8 cellular contexts compared by ENCODE assay signal in genomic region chr5:119537704-119538103, GRCh38.
DNase-seq lines count a peak whose midpoint lies in the region; ATAC-seq, FAIRE-seq and TF ChIP-seq lines count a peak whose summit lies in the region.

No MANE protein-coding gene starts in this region.

- H3K9me3 ChIP-seq in gastroesophageal sphincter = no peaks in the 10 kb centered on the region

- ATAC-seq in GM21515 (IDR thresholded peaks at IDR 0.05; ENCODE audit: unreplicated experiment) (peak; percentile 99), HG03457 (IDR thresholded peaks at IDR 0.05; ENCODE audit: unreplicated experiment) (peak; percentile 99), foreskin keratinocyte (peak; percentile 99), gastroesophageal sphincter (no peak)

- H3K9me3 Mint-ChIP-seq in activated CD4-positive, alpha-beta T cell treated with anti-CD3 and anti-CD28 coated beads, Interleukin-2, amount 10 ng/mL, durations not matched to agents 7 days and 5 days = no peaks in the 10 kb centered on the region

- TF ChIP-seq CTCF in foreskin keratinocyte (conservative IDR thresholded peaks at IDR 0.05) (no peak), gastroesophageal sphincter (IDR thresholded peaks at IDR 0.05) (no peak)

- no peak overlapping the region for H3K27ac Mint-ChIP-seq in activated CD4-positive, alpha-beta T cell treated with anti-CD3 and anti-CD28 coated beads, Interleukin-2, amount 10 ng/mL, durations not matched to agents 7 days and 5 days

- no peak for TF ChIP-seq EP300 in gastroesophageal sphincter (IDR thresholded peaks at IDR 0.05)

- H3K27me3 ChIP-seq in foreskin keratinocyte (no peaks in the 10 kb centered on the region), gastroesophageal sphincter (no peaks in the 10 kb centered on the region)

- 61% methylated on average over 2 of the region's 2 CpGs; no CpG with 5 or more reads in 1 of the 2 donors for WGBS in gastroesophageal sphincter (ENCODE audit: low coverage in 1 of 2), 2 donors

- no peak overlapping the region for H3K27ac ChIP-seq in foreskin keratinocyte
- H3K27ac ChIP-seq in gastroesophageal sphincter = no peak overlapping the region

- peaks cover 0 to 60% of the 10 kb centered on the region in 2 donors for H3K36me3 ChIP-seq in gastroesophageal sphincter

- FAIRE-seq in GM18507 (lab: Jason Lieb, UNC) = peak; percentile 83

- H3K36me3 Mint-ChIP-seq in activated CD4-positive, alpha-beta T cell treated with anti-CD3 and anti-CD28 coated beads, Interleukin-2, amount 10 ng/mL, durations not matched to agents 7 days and 5 days (ENCODE audit: low read depth) = peaks cover 4% of the 10 kb centered on the region

- DNase-seq in GM18507 (ENCODE audit: extremely low spot score, insufficient read length, low read depth) (peak; percentile 9), foreskin keratinocyte (peak; percentile 60 to 79), NCI-H1417 (lab: John Stamatoyannopoulos, UW) (no peak)
- DNase-seq in NK-92 treated with Interleukin-12 subunit alpha and Interleukin-12 subunit beta, amount 100 ng/mL, for 24 hours (lab: John Stamatoyannopoulos, UW) = no peak
- no peak for DNase-seq in activated CD4-positive, alpha-beta T cell treated with anti-CD3 and anti-CD28 coated beads, Interleukin-2, amount 10 ng/mL, durations not matched to agents 7 days and 5 days

- no peak overlapping the region for H3K4me3 ChIP-seq in gastroesophageal sphincter

- H3K27me3 Mint-ChIP-seq in activated CD4-positive, alpha-beta T cell treated with anti-CD3 and anti-CD28 coated beads, Interleukin-2, amount 10 ng/mL, durations not matched to agents 7 days and 5 days = no peaks in the 10 kb centered on the region

- TF ChIP-seq POLR2A in gastroesophageal sphincter (IDR thresholded peaks at IDR 0.05) = no peak

- H3K4me1 Mint-ChIP-seq in activated CD4-positive, alpha-beta T cell treated with anti-CD3 and anti-CD28 coated beads, Interleukin-2, amount 10 ng/mL, durations not matched to agents 7 days and 5 days = no peaks in the 10 kb centered on the region

- peaks cover 7% of the 10 kb centered on the region for H3K4me1 ChIP-seq in foreskin keratinocyte
- H3K4me1 ChIP-seq in gastroesophageal sphincter = no peaks in the 10 kb centered on the region

- CTCF ChIA-PET in activated CD4-positive, alpha-beta T cell treated with anti-CD3 and anti-CD28 coated beads, Interleukin-2, amount 10 ng/mL, durations not matched to agents 7 days and 5 days (lab: Charles Lee) = no interaction called here

- POLR2A ChIA-PET in activated CD4-positive, alpha-beta T cell treated with anti-CD3 and anti-CD28 coated beads, Interleukin-2, amount 10 ng/mL, durations not matched to agents 7 days and 5 days (lab: Charles Lee) = no interaction called here

- H3K4me3 Mint-ChIP-seq in activated CD4-positive, alpha-beta T cell treated with anti-CD3 and anti-CD28 coated beads, Interleukin-2, amount 10 ng/mL, durations not matched to agents 7 days and 5 days = no peak overlapping the region

Comparison
In these comparisons a context has a peak if more than half of its experiments do, and no peak if none do; other contexts are left out.
1. DNase-seq: peak in GM18507 (single experiment) and foreskin keratinocyte (2 of 2); none in NK-92 treated with Interleukin-12 subunit alpha and Interleukin-12 subunit beta, amount 100 ng/mL, for 24 hours (single experiment), activated CD4-positive, alpha-beta T cell treated with anti-CD3 and anti-CD28 coated beads, Interleukin-2, amount 10 ng/mL, durations not matched to agents 7 days and 5 days (single experiment) and NCI-H1417 (0 of 3).